In genomic region chr20:24735263-24735662, GRCh38 we compare ENCODE assay signal across 1 cellular context.
TF ChIP-seq lines count a peak whose summit lies in the region.

No MANE protein-coding gene starts in this region.

TF ChIP-seq in IMR-90, 13 proteins besides CTCF, POLR2A, EP300 and RAD21:
- TF ChIP-seq RCOR1 (IDR thresholded peaks at IDR 0.05; ENCODE audit: insufficient replicate concordance, low read length) (no peak), RFX5 (IDR thresholded peaks at IDR 0.05; ENCODE audit: low read depth, low read length) (no peak), MAZ (IDR thresholded peaks at IDR 0.05; ENCODE audit: borderline replicate concordance, low read depth, low read length) (no peak), USF2 (IDR thresholded peaks at IDR 0.05; ENCODE audit: low read depth, low read length) (no peak), ELK1 (IDR thresholded peaks at IDR 0.05; ENCODE audit: borderline replicate concordance, low read depth, low read length) (no peak), MAFK (IDR thresholded peaks at IDR 0.05; ENCODE audit: low read depth, low read length) (no peak), MXI1 (IDR thresholded peaks at IDR 0.05; ENCODE audit: borderline replicate concordance, low read depth, low read length) (no peak), FOS (IDR thresholded peaks at IDR 0.05; ENCODE audit: low read depth, low read length) (no peak), CEBPB (IDR thresholded peaks at IDR 0.05; ENCODE audit: low read depth, low read length) (no peak), SMC3 (IDR thresholded peaks at IDR 0.05; ENCODE audit: low read depth, low read length) (no peak), NFE2L2 (IDR thresholded peaks at IDR 0.05; ENCODE audit: low read depth, low read length) (no peak), BHLHE40 (IDR thresholded peaks at IDR 0.05; ENCODE audit: low read depth, low read length) (no peak), CHD1 (IDR thresholded peaks at IDR 0.05; ENCODE audit: low read depth, low read length) (no peak)
